In genomic region chr1:231208980-231209379, GRCh38 we compare ENCODE assay signal across 26 cellular contexts. TPM values are rescaled to one million over a fixed set of nuclear protein-coding genes. Genes with fewer than 3 reads are reported as not detected.
"Had no signal": no experiment of that assay in that cellular context is flagged by ENCODE, and none has a peak within 500 bp of the region (broad histone marks: within the 10 kb centered on the region; RNA-seq: fewer than 3 reads in every experiment).

No MANE protein-coding gene starts in this region.

- H3K4me3 ChIP-seq: heart left ventricle, left ventricle myocardium inferior, lower lobe of right lung, right atrium auricular region, right lobe of liver, smooth muscle cell, tibial nerve, upper lobe of left lung, vagina had no signal

- DNase-seq: heart left ventricle; hypothalamus; immature natural killer cell; left ventricle myocardium inferior; lower lobe of right lung; mammary epithelial cell; mesenchymal stem cell; occipital lobe; right lobe of liver; stimulated activated CD4-positive, alpha-beta T cell treated with anti-CD3 and anti-CD28 coated beads, Interleukin-12 subunit alpha, Interleukin-12 subunit beta, amount 100 ng/mL, for 4 hours; stimulated activated CD4-positive, alpha-beta T cell treated with anti-CD3 and anti-CD28 coated beads, Interleukin-15, amount 100 ng/mL, for 24 hours; stimulated activated CD4-positive, alpha-beta T cell treated with anti-CD3 and anti-CD28 coated beads, Interleukin-4, amount 100 ng/mL, for 24 hours; stimulated activated CD8-positive, alpha-beta memory T cell treated with anti-CD3 and anti-CD28 coated beads, Interleukin-4, amount 100 ng/mL, for 48 hours; stimulated activated naive CD4-positive, alpha-beta T cell treated with Interleukin-2 at 50 U/mL for 16 hours; stimulated activated naive CD8-positive, alpha-beta T cell treated with anti-CD3 and anti-CD28 coated beads, Interleukin-15, amount 100 ng/mL, for 72 hours; substantia nigra had no signal

- H3K4me2 ChIP-seq: smooth muscle cell had no signal

- H3K9ac ChIP-seq: parathyroid adenoma had no signal

- H3K27ac ChIP-seq: heart left ventricle, left ventricle myocardium inferior, lower lobe of right lung, neutrophil, parathyroid adenoma, right atrium auricular region, right lobe of liver, tibial nerve, upper lobe of left lung, vagina had no signal

- H3K9me3 ChIP-seq: heart left ventricle, left ventricle myocardium inferior, lower lobe of right lung, neutrophil, right atrium auricular region, right lobe of liver, tibial nerve, upper lobe of left lung, vagina had no signal

- H3K27me3 ChIP-seq: right atrium auricular region, right lobe of liver, tibial nerve, upper lobe of left lung, vagina had no signal

- ATAC-seq: heart left ventricle; lower lobe of right lung; naive thymus-derived CD8-positive, alpha-beta T cell; right lobe of liver; stimulated activated memory B cell treated with anti-CD40 and anti-IgM and Interleukin-4, amounts not matched to agents 10 μg/mL and 1 μg/mL and 100 μg/mL, for 72 hours; stimulated activated naive CD8-positive, alpha-beta T cell treated with anti-CD3 and anti-CD28 coated beads, Interleukin-15, amount 100 ng/mL, for 72 hours had no signal

- H3K4me1 ChIP-seq: lower lobe of right lung, parathyroid adenoma, right lobe of liver, vagina had no signal

- H2AFZ ChIP-seq: parathyroid adenoma had no signal

- H3K36me3 ChIP-seq: heart left ventricle, left ventricle myocardium inferior, lower lobe of right lung, neutrophil, right atrium auricular region, right lobe of liver, tibial nerve, upper lobe of left lung, vagina had no signal

RNA-seq across cellular contexts. Expression of gene TRIM67, which starts 47.1 kb away (rescaled TPM):
- total RNA-seq: lower lobe of right lung; mammary epithelial cell; naive thymus-derived CD8-positive, alpha-beta T cell; pulmonary artery endothelial cell; right lobe of liver; vagina had no signal
- polyA plus RNA-seq: heart left ventricle; immature natural killer cell; mammary epithelial cell; naive thymus-derived CD8-positive, alpha-beta T cell had no signal
